ENCODE assay signal across 32 cellular contexts in the genomic region with DNA sequence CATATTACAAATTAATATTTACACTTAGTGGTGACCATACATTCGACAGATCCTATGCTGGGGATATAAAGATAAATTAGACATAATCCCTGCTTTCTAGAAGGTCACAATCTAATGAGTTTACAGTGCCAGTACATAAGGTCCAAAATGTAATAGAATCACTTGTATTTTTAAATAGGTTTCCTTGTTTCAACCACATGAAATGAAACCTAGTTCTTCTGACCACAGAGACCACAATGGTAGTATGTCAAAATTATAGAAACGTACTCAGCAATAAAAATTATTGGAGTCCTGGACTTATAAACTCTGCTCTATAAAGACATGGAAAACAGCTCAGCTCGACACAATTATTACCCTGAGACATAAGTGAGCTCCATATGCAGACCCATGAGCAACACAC.
"Had no signal": no experiment of that assay in that cellular context is flagged by ENCODE, and none has a peak within 500 bp of the region (broad histone marks: within the 10 kb centered on the region; RNA-seq: fewer than 3 reads in every experiment).

No MANE protein-coding gene starts in this region.

- H3K4me1 ChIP-seq: adrenal gland, body of pancreas, Peyer's patch had no signal

- H3K27ac ChIP-seq: body of pancreas, Peyer's patch, RWPE1, VCaP had no signal

- H3K36me3 ChIP-seq: adrenal gland, MG63, Peyer's patch had no signal

- H3K4me3 ChIP-seq: adrenal gland, body of pancreas, K562, MG63, Peyer's patch had no signal

- H3K27me3 ChIP-seq: adrenal gland, body of pancreas, MG63, Peyer's patch had no signal

- DNase-seq: activated B cell treated with CpG ODN at 0.5 μM for 24 hours; activated CD4-positive, alpha-beta memory T cell treated with anti-CD3 and anti-CD28 coated beads for 36 hours; activated CD4-positive, alpha-beta T cell treated with anti-CD3 and anti-CD28 coated beads for 4 hours; activated CD4-positive, alpha-beta T cell treated with anti-CD3 and anti-CD28 coated beads, Interleukin-2, amount 50 U/mL, for 1 hour; activated CD4-positive, CD25-positive, alpha-beta regulatory T cell treated with anti-CD3 and anti-CD28 coated beads, Interleukin-2, amount 50 U/mL, for 72 hours; activated CD8-positive, alpha-beta memory T cell treated with anti-CD3 and anti-CD28 coated beads, Interleukin-2, amount 50 U/mL, for 4 hours; activated gamma-delta T cell treated with Interleukin-2 at 50 U/mL for 16 hours; activated naive CD4-positive, alpha-beta T cell treated with anti-CD3 and anti-CD28 coated beads for 36 hours; activated T-cell treated with anti-CD3 and anti-CD28 coated beads for 4 hours; activated T-cell treated with anti-CD3 and anti-CD28 coated beads, Interleukin-2, amount 50 U/mL, for 4 hours; adrenal gland; body of pancreas; caudate nucleus; Karpas-422; MG63; NCI-H1105; NCI-H1417 treated with DMSO at 0.1 percent for 48 hours; NCI-H187 treated with DMSO at 0.1 percent for 48 hours; NCI-H2081; NCI-H345; NCI-H524 treated with DMSO at 0.1 percent for 48 hours; NK-92 treated with Interleukin-12 subunit alpha and Interleukin-12 subunit beta, amount 100 ng/mL, for 24 hours; PC-3; Peyer's patch; SIG-M5; SW 1271; T-helper 1 cell; T-helper 2 cell; T-helper 9 cell had no signal

- H3K9me3 ChIP-seq: adrenal gland, body of pancreas, MG63, Peyer's patch had no signal
